In the genomic region with DNA sequence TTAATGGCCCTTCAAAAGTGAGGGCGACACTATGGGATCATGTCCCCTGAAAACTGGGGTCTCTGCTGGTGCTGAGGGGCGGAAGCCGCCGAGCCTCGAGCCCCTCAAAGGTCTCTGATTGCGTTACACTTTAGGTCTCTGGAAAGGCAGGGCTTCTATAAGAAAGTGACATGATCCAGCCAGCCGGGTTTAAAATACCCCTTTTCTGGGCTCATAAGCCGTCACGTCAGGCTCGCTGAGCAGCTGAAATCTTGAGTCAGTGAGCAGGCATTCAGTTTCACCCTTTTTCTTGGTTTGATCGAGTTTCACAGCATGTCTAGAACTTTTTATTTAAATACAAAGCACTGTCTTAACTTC, we compare ENCODE assay signal across 8 cellular contexts. TPM values are rescaled to one million over a fixed set of nuclear protein-coding genes. Genes with fewer than 3 reads are reported as not detected.
DNase-seq lines count a peak whose midpoint lies in the region; ATAC-seq and TF ChIP-seq lines count a peak whose summit lies in the region.

No MANE protein-coding gene starts in this region.

- peak overlapping the region; percentile 98 for H3K27ac Mint-ChIP-seq in CD4-positive, alpha-beta T cell
- peak overlapping the region; percentile 100 for H3K27ac Mint-ChIP-seq in activated CD4-positive, alpha-beta memory T cell treated with anti-CD3 and anti-CD28 coated beads, Interleukin-2, amount 10 ng/mL, durations not matched to agents 7 days and 5 days

- TF ChIP-seq CTCF in CD4-positive, alpha-beta T cell (IDR thresholded peaks at IDR 0.05), result no peak
- TF ChIP-seq CTCF in HL-60 (IDR thresholded peaks at IDR 0.05; ENCODE audit: insufficient read depth, low read length), result no peak

- ATAC-seq in CD4-positive, alpha-beta T cell (ENCODE audit: poor library complexity), result no peak
- ATAC-seq in HG02884 (IDR thresholded peaks at IDR 0.05; ENCODE audit: unreplicated experiment), result no peak
- ATAC-seq in GM21447 (IDR thresholded peaks at IDR 0.05; ENCODE audit: unreplicated experiment), result no peak
- ATAC-seq in GM19467 (IDR thresholded peaks at IDR 0.05; ENCODE audit: unreplicated experiment), result no peak
- no peak for ATAC-seq in GM18498 (IDR thresholded peaks at IDR 0.05; ENCODE audit: unreplicated experiment)

- H3K36me3 Mint-ChIP-seq in CD4-positive, alpha-beta T cell (ENCODE audit: low read depth), result peaks cover 42% of the 10 kb centered on the region
- H3K36me3 Mint-ChIP-seq in activated CD4-positive, alpha-beta memory T cell treated with anti-CD3 and anti-CD28 coated beads, Interleukin-2, amount 10 ng/mL, durations not matched to agents 7 days and 5 days (ENCODE audit: low read depth), result peaks cover 31% of the 10 kb centered on the region

- no peak overlapping the region for H3K27ac ChIP-seq in CD4-positive, alpha-beta T cell (ENCODE audit: low read depth, low read length)
- peak overlapping the region; percentile 96 for H3K27ac ChIP-seq in HL-60 (replicated peaks)

- POLR2A ChIA-PET in CD4-positive, alpha-beta T cell (lab: Charles Lee), result interaction anchor here (1.0 to 3.8 kb wide), 11 partner anchors 18 to 616 kb away, joined by 3 to 119 read pairs (median 6); a partner anchor contains a TSS
- POLR2A ChIA-PET in activated CD4-positive, alpha-beta memory T cell treated with anti-CD3 and anti-CD28 coated beads, Interleukin-2, amount 10 ng/mL, durations not matched to agents 7 days and 5 days (lab: Charles Lee), result interaction anchor here (0.6 to 4.6 kb wide), 45 partner anchors 10 to 580 kb away, joined by 3 to 115 read pairs (median 4); a partner anchor contains a TSS

- H3K9me3 ChIP-seq in CD4-positive, alpha-beta T cell (ENCODE audit: control insufficient read depth, low read length), result no peaks in the 10 kb centered on the region

- intact Hi-C loops in CD4-positive, alpha-beta T cell (cut with DNase I, micrococcal nuclease), result loop anchor here in 1 of 2 experiments (5.0 to 10.0 kb wide), 7 partner anchors 86 to 872 kb away; a partner anchor contains a TSS

- H3K4me1 Mint-ChIP-seq in CD4-positive, alpha-beta T cell (ENCODE audit: low read depth), result peaks cover 35% of the 10 kb centered on the region
- peaks cover 35% of the 10 kb centered on the region for H3K4me1 Mint-ChIP-seq in activated CD4-positive, alpha-beta memory T cell treated with anti-CD3 and anti-CD28 coated beads, Interleukin-2, amount 10 ng/mL, durations not matched to agents 7 days and 5 days

- CTCF ChIA-PET in CD4-positive, alpha-beta T cell (lab: Charles Lee), result interaction anchor here (0.9 kb wide), 1 partner anchor 92 kb away, joined by 3 read pairs; no protein-coding TSS in a partner anchor
- CTCF ChIA-PET in activated CD4-positive, alpha-beta memory T cell treated with anti-CD3 and anti-CD28 coated beads, Interleukin-2, amount 10 ng/mL, durations not matched to agents 7 days and 5 days (lab: Charles Lee), result interaction anchor here (0.6 to 1.0 kb wide), 2 partner anchors 92 to 188 kb away, joined by 3 to 5 read pairs; no protein-coding TSS in a partner anchor

- peak overlapping the region; percentile 38 for H3K4me3 ChIP-seq in HL-60 (replicated peaks; ENCODE audit: insufficient read depth, low read length)

- no peak for DNase-seq in CD4-positive, alpha-beta T cell
- no peak for DNase-seq in HL-60 (ENCODE audit: low read depth in 1 of 2, low spot score in 1 of 2)
- DNase-seq in activated CD4-positive, alpha-beta memory T cell treated with anti-CD3 and anti-CD28 coated beads, Interleukin-2, amount 10 ng/mL, durations not matched to agents 7 days and 5 days, result no peak
- peak; percentile 75 for DNase-seq in left kidney (ENCODE audit: low read depth, low spot score)

- H3K27me3 Mint-ChIP-seq in CD4-positive, alpha-beta T cell, result peaks cover 6% of the 10 kb centered on the region
- peaks cover 2% of the 10 kb centered on the region for H3K27me3 Mint-ChIP-seq in activated CD4-positive, alpha-beta memory T cell treated with anti-CD3 and anti-CD28 coated beads, Interleukin-2, amount 10 ng/mL, durations not matched to agents 7 days and 5 days

- H3K4me3 Mint-ChIP-seq in CD4-positive, alpha-beta T cell, result peak overlapping the region; percentile 95
- H3K4me3 Mint-ChIP-seq in activated CD4-positive, alpha-beta memory T cell treated with anti-CD3 and anti-CD28 coated beads, Interleukin-2, amount 10 ng/mL, durations not matched to agents 7 days and 5 days, result peak overlapping the region; percentile 96

- H3K27me3 ChIP-seq in CD4-positive, alpha-beta T cell (ENCODE audit: control insufficient read depth, insufficient read depth, low read length), result no peaks in the 10 kb centered on the region
- no peaks in the 10 kb centered on the region for H3K27me3 ChIP-seq in HL-60 (ENCODE audit: insufficient read depth, poor library complexity, severe bottlenecking)

- H3K9me3 Mint-ChIP-seq in CD4-positive, alpha-beta T cell, result no peaks in the 10 kb centered on the region
- H3K9me3 Mint-ChIP-seq in activated CD4-positive, alpha-beta memory T cell treated with anti-CD3 and anti-CD28 coated beads, Interleukin-2, amount 10 ng/mL, durations not matched to agents 7 days and 5 days, result no peaks in the 10 kb centered on the region

RNA-seq across cellular contexts. Expression of a gene that starts 0.6 kb away (rescaled TPM):
- total RNA-seq in CD4-positive, alpha-beta T cell, result 100 to 1,000 TPM; 448 to 465 TPM
- 100 to 1,000 TPM; 611 to 615 TPM for total RNA-seq in activated CD4-positive, alpha-beta memory T cell treated with anti-CD3 and anti-CD28 coated beads, Interleukin-2, amount 10 ng/mL, durations not matched to agents 7 days and 5 days

RNA-seq across cellular contexts. Expression of a gene that starts 44.0 kb away (rescaled TPM):
- under 1 TPM in 1 of 2 experiments, not detected in 1; 0.11 TPM for total RNA-seq in CD4-positive, alpha-beta T cell
- total RNA-seq in activated CD4-positive, alpha-beta memory T cell treated with anti-CD3 and anti-CD28 coated beads, Interleukin-2, amount 10 ng/mL, durations not matched to agents 7 days and 5 days, result under 1 TPM in 1 of 2 experiments, not detected in 1; 0.20 TPM
